23 cellular contexts compared by ENCODE assay signal in genomic region chr6:75157336-75157735, GRCh38. TPM values are rescaled to one million over a fixed set of nuclear protein-coding genes. Genes with fewer than 3 reads are reported as not detected.
"Had no signal": no experiment of that assay in that cellular context is flagged by ENCODE, and none has a peak within 500 bp of the region (broad histone marks: within the 10 kb centered on the region; RNA-seq: fewer than 3 reads in every experiment).

No MANE protein-coding gene starts in this region.

- H3K27ac ChIP-seq: body of pancreas, colonic mucosa, right atrium auricular region, spleen, transverse colon had no signal

- H3K36me3 ChIP-seq: colonic mucosa, right atrium auricular region, spleen, transverse colon had no signal

- H3K4me3 ChIP-seq: body of pancreas, colonic mucosa, right atrium auricular region, spleen, transverse colon had no signal

- DNase-seq: activated B cell treated with CpG ODN at 0.5 μM for 24 hours; activated CD4-positive, alpha-beta T cell treated with anti-CD3 and anti-CD28 coated beads, Interleukin-2, amount 50 U/mL, for 1 hour; activated CD8-positive, alpha-beta T cell treated with anti-CD3 and anti-CD28 coated beads for 36 hours; activated naive CD4-positive, alpha-beta T cell treated with Interleukin-2 at 50 U/mL for 16 hours; activated T-cell treated with anti-CD3 and anti-CD28 coated beads, Interleukin-2, amount 50 U/mL, for 48 hours; anterior cingulate cortex; body of pancreas; colonic mucosa; effector CD8-positive, alpha-beta T cell; foreskin fibroblast; head of caudate nucleus; hippocampal formation; left cardiac atrium; left ventricle myocardium superior; naive B cell; nucleus accumbens; spleen; stimulated activated naive CD4-positive, alpha-beta T cell treated with Interleukin-2 at 50 U/mL for 16 hours; transverse colon had no signal

- H3K27me3 ChIP-seq: body of pancreas, colonic mucosa, right atrium auricular region, spleen, transverse colon had no signal

- H3K9me3 ChIP-seq: body of pancreas, colonic mucosa, right atrium auricular region, spleen, transverse colon had no signal

- ATAC-seq: activated CD8-positive, alpha-beta T cell treated with anti-CD3 and anti-CD28 coated beads for 36 hours; left cardiac atrium; left ventricle myocardium superior had no signal

- H3K4me1 ChIP-seq: body of pancreas, colonic mucosa, right atrium auricular region, spleen, transverse colon had no signal

- FAIRE-seq: keratinocyte, urothelium cell line had no signal

RNA-seq across cellular contexts. Expression of gene COL12A1, which starts 48.5 kb away (rescaled TPM):
- total RNA-seq: activated B cell treated with CpG ODN at 0.5 μM for 24 hours; activated T-helper 2 cell treated with anti-CD3 and anti-CD28 coated beads, Interferon-gamma antibody, Interleukin-2, Interleukin-4, amounts not matched to agents 10 μg/mL and 5 μg/mL and 100 μg/mL, durations not matched to agents 14 hours and 24 hours and 36 hours had no signal
